ENCODE assay signal across 9 cellular contexts in genomic region chr20:21396045-21396893, GRCh38. TPM values are rescaled to one million over a fixed set of nuclear protein-coding genes. Genes with fewer than 3 reads are reported as not detected.
DNase-seq lines count a peak whose midpoint lies in the region; ATAC-seq, FAIRE-seq and TF ChIP-seq lines count a peak whose summit lies in the region.
"Had no signal": no experiment of that assay in that cellular context is flagged by ENCODE, and none has a peak within 500 bp of the region (broad histone marks: within the 10 kb centered on the region; RNA-seq: fewer than 3 reads in every experiment).

No MANE protein-coding gene starts in this region.

- peak in 1 of 2 donors; percentile 35 for ATAC-seq in CD4-positive, CD25-positive, alpha-beta regulatory T cell (ENCODE audit: low read depth in 2 of 2)
- ATAC-seq in activated naive CD8-positive, alpha-beta T cell treated with anti-CD3 and anti-CD28 coated beads, Interleukin-2, amount 10 ng/mL, durations not matched to agents 7 days and 5 days (ENCODE audit: low read depth) = peak; percentile 20
- peak; percentile 19 to 47 for ATAC-seq in naive thymus-derived CD8-positive, alpha-beta T cell
- ATAC-seq in GM18870 (IDR thresholded peaks at IDR 0.05; ENCODE audit: unreplicated experiment) = no peak
- ATAC-seq in GM21526 (IDR thresholded peaks at IDR 0.05; ENCODE audit: low FRiP score, unreplicated experiment) = no peak

- TF ChIP-seq POLR2A in vagina (IDR thresholded peaks at IDR 0.05) = no peak

- peaks cover 0 to 12% of the 10 kb centered on the region in 2 experiments for H3K9me3 ChIP-seq in CD4-positive, CD25-positive, alpha-beta regulatory T cell (ENCODE audit: control insufficient read depth in 2 of 2, low read length in 2 of 2)
- H3K9me3 ChIP-seq in vagina = no peaks in the 10 kb centered on the region

- peaks cover 5 to 35% (median 25%) of the 10 kb centered on the region in 4 donors for H3K4me1 Mint-ChIP-seq in CD4-positive, CD25-positive, alpha-beta regulatory T cell
- peaks cover 19% of the 10 kb centered on the region for H3K4me1 Mint-ChIP-seq in activated naive CD8-positive, alpha-beta T cell treated with anti-CD3 and anti-CD28 coated beads, Interleukin-2, amount 10 ng/mL, durations not matched to agents 7 days and 5 days
- H3K4me1 Mint-ChIP-seq in naive thymus-derived CD8-positive, alpha-beta T cell = peaks cover 12 to 32% (median 22%) of the 10 kb centered on the region in 4 donors

- H3K4me3 ChIP-seq in CD4-positive, CD25-positive, alpha-beta regulatory T cell (ENCODE audit: low read depth, low read length) = no peak overlapping the region
- peak overlapping the region in 1 of 2 donors; percentile 38 for H3K4me3 ChIP-seq in vagina

- peaks cover 68% of the 10 kb centered on the region for H3K27me3 ChIP-seq in CD4-positive, CD25-positive, alpha-beta regulatory T cell (ENCODE audit: control insufficient read depth, insufficient read depth, low read length)
- H3K27me3 ChIP-seq in vagina = peaks cover 28% of the 10 kb centered on the region

- no peaks in the 10 kb centered on the region for H3K36me3 ChIP-seq in CD4-positive, CD25-positive, alpha-beta regulatory T cell (ENCODE audit: control insufficient read depth, insufficient read depth, low read length)
- no peaks in the 10 kb centered on the region for H3K36me3 ChIP-seq in vagina

- POLR2A ChIA-PET in activated naive CD8-positive, alpha-beta T cell treated with anti-CD3 and anti-CD28 coated beads, Interleukin-2, amount 10 ng/mL, durations not matched to agents 7 days and 5 days (lab: Charles Lee) = no interaction called here
- POLR2A ChIA-PET in naive thymus-derived CD8-positive, alpha-beta T cell (lab: Charles Lee) = interaction anchor here (1.0 kb wide), 1 partner anchor 93 kb away, joined by 3 read pairs; the partner anchor contains the start of gene XRN2

- intact Hi-C loops in vagina (cut with DNase I) = no loop called here

- H3K27me3 Mint-ChIP-seq in CD4-positive, CD25-positive, alpha-beta regulatory T cell = peaks cover 79% of the 10 kb centered on the region
- peaks cover 78% of the 10 kb centered on the region for H3K27me3 Mint-ChIP-seq in activated naive CD8-positive, alpha-beta T cell treated with anti-CD3 and anti-CD28 coated beads, Interleukin-2, amount 10 ng/mL, durations not matched to agents 7 days and 5 days
- H3K27me3 Mint-ChIP-seq in naive thymus-derived CD8-positive, alpha-beta T cell = peaks cover 45 to 74% (median 68%) of the 10 kb centered on the region in 5 donors

- peak in 2 of 3 donors; percentile 31 to 47 for DNase-seq in CD4-positive, CD25-positive, alpha-beta regulatory T cell
- DNase-seq in HK-2 (ENCODE audit: unreplicated experiment) (peak; percentile 66), frontal cortex (ENCODE audit: low spot score in 2 of 2) (no peak), vagina (ENCODE audit: extremely low spot score in 2 of 2) (no peak)
- DNase-seq in activated naive CD8-positive, alpha-beta T cell treated with anti-CD3 and anti-CD28 coated beads, Interleukin-2, amount 10 ng/mL, durations not matched to agents 7 days and 5 days = peak; percentile 54
- peak in 4 of 10 donors; percentile 13 to 38 (median 29) for DNase-seq in naive thymus-derived CD8-positive, alpha-beta T cell

- no peak overlapping the region for H3K4me3 Mint-ChIP-seq in CD4-positive, CD25-positive, alpha-beta regulatory T cell
- H3K4me3 Mint-ChIP-seq in activated naive CD8-positive, alpha-beta T cell treated with anti-CD3 and anti-CD28 coated beads, Interleukin-2, amount 10 ng/mL, durations not matched to agents 7 days and 5 days = peak overlapping the region; percentile 35
- peak overlapping the region in 7 of 10 donors; percentile 26 to 62 (median 55) for H3K4me3 Mint-ChIP-seq in naive thymus-derived CD8-positive, alpha-beta T cell

- H3K4me1 ChIP-seq in CD4-positive, CD25-positive, alpha-beta regulatory T cell (ENCODE audit: control insufficient read depth, insufficient read depth, low read length, poor library complexity, severe bottlenecking) = peaks cover 30% of the 10 kb centered on the region
- no peaks in the 10 kb centered on the region for H3K4me1 ChIP-seq in vagina

- H3K9me3 Mint-ChIP-seq in CD4-positive, CD25-positive, alpha-beta regulatory T cell = peaks cover 0 to 12% (median 0%) of the 10 kb centered on the region in 7 donors
- no peaks in the 10 kb centered on the region for H3K9me3 Mint-ChIP-seq in activated naive CD8-positive, alpha-beta T cell treated with anti-CD3 and anti-CD28 coated beads, Interleukin-2, amount 10 ng/mL, durations not matched to agents 7 days and 5 days
- H3K9me3 Mint-ChIP-seq in naive thymus-derived CD8-positive, alpha-beta T cell = peaks cover 0 to 37% (median 9%) of the 10 kb centered on the region in 9 donors

- peaks cover 4% of the 10 kb centered on the region for H3K36me3 Mint-ChIP-seq in CD4-positive, CD25-positive, alpha-beta regulatory T cell
- peaks cover 4% of the 10 kb centered on the region for H3K36me3 Mint-ChIP-seq in activated naive CD8-positive, alpha-beta T cell treated with anti-CD3 and anti-CD28 coated beads, Interleukin-2, amount 10 ng/mL, durations not matched to agents 7 days and 5 days
- peaks cover 2 to 37% (median 22%) of the 10 kb centered on the region in 3 donors for H3K36me3 Mint-ChIP-seq in naive thymus-derived CD8-positive, alpha-beta T cell

- no peak for FAIRE-seq in frontal cortex (lab: Jason Lieb, UNC)

- no peak overlapping the region for H3K27ac ChIP-seq in CD4-positive, CD25-positive, alpha-beta regulatory T cell (ENCODE audit: insufficient read depth, low read length, poor library complexity, severe bottlenecking)
- H3K27ac ChIP-seq in vagina = no peak overlapping the region
- H3K27ac ChIP-seq: skin epidermis had no signal

- no peak for TF ChIP-seq CTCF in vagina (IDR thresholded peaks at IDR 0.05)

- no peak overlapping the region for H3K27ac Mint-ChIP-seq in CD4-positive, CD25-positive, alpha-beta regulatory T cell
- no peak overlapping the region for H3K27ac Mint-ChIP-seq in activated naive CD8-positive, alpha-beta T cell treated with anti-CD3 and anti-CD28 coated beads, Interleukin-2, amount 10 ng/mL, durations not matched to agents 7 days and 5 days
- H3K27ac Mint-ChIP-seq in naive thymus-derived CD8-positive, alpha-beta T cell = no peak overlapping the region

RNA-seq across cellular contexts. Expression of gene NKX2-4, which starts 1.1 kb away (rescaled TPM):
- total RNA-seq in CD4-positive, CD25-positive, alpha-beta regulatory T cell = not detected
- polyA plus RNA-seq in CD4-positive, CD25-positive, alpha-beta regulatory T cell = not detected
- not detected for total RNA-seq in activated naive CD8-positive, alpha-beta T cell treated with anti-CD3 and anti-CD28 coated beads, Interleukin-2, amount 10 ng/mL, durations not matched to agents 7 days and 5 days
- not detected for total RNA-seq in naive thymus-derived CD8-positive, alpha-beta T cell
- not detected for polyA plus RNA-seq in naive thymus-derived CD8-positive, alpha-beta T cell
- total RNA-seq in frontal cortex = not detected
- not detected for total RNA-seq in vagina

Comparison
In these comparisons a context has a peak if more than half of its experiments do, and no peak if none do; other contexts are left out.
1. ATAC-seq: peak in activated naive CD8-positive, alpha-beta T cell treated with anti-CD3 and anti-CD28 coated beads, Interleukin-2, amount 10 ng/mL, durations not matched to agents 7 days and 5 days (single experiment) and naive thymus-derived CD8-positive, alpha-beta T cell (2 of 2); none in GM18870 (single experiment) and GM21526 (single experiment).
2. DNase-seq: peak in CD4-positive, CD25-positive, alpha-beta regulatory T cell (2 of 3), HK-2 (single experiment) and activated naive CD8-positive, alpha-beta T cell treated with anti-CD3 and anti-CD28 coated beads, Interleukin-2, amount 10 ng/mL, durations not matched to agents 7 days and 5 days (single experiment); none in frontal cortex (0 of 2) and vagina (0 of 2).
3. H3K4me3 Mint-ChIP-seq: peak in activated naive CD8-positive, alpha-beta T cell treated with anti-CD3 and anti-CD28 coated beads, Interleukin-2, amount 10 ng/mL, durations not matched to agents 7 days and 5 days (single experiment) and naive thymus-derived CD8-positive, alpha-beta T cell (7 of 10); none in CD4-positive, CD25-positive, alpha-beta regulatory T cell (0 of 4).